In genomic region chrX:50073601-50074000, GRCh38 we compare ENCODE assay signal across 2 cellular contexts.
A peak's percentile ranks its signal among the peaks of the same experiment; 100 is the strongest.
TF ChIP-seq lines count a peak whose summit lies in the region.

No MANE protein-coding gene starts in this region.

TF ChIP-seq in liver, 16 proteins besides CTCF, POLR2A, EP300 and RAD21 (continued from another document):
- TF ChIP-seq GABPA (IDR thresholded peaks at IDR 0.05 in 1 of 2, conservative IDR thresholded peaks at IDR 0.05 in 1 of 2) (peak in 1 of 2 donors; percentile 12), MAX (IDR thresholded peaks at IDR 0.05) (no peak), REST (IDR thresholded peaks at IDR 0.05) (no peak), ATF3 (IDR thresholded peaks at IDR 0.05) (no peak)
TF ChIP-seq in liver: peak in this region for 8.

TF ChIP-seq in HepG2, 621 proteins besides CTCF, POLR2A, EP300 and RAD21 (continued from another document):
- no peak for TF ChIP-seq ZSCAN5A (CRISPR knock-in tag; IDR thresholded peaks at IDR 0.05; ENCODE audit: borderline replicate concordance)
- TF ChIP-seq GPBP1L1 (CRISPR knock-in tag; IDR thresholded peaks at IDR 0.05), result no peak
- no peak for TF ChIP-seq MYNN (CRISPR knock-in tag; IDR thresholded peaks at IDR 0.05; ENCODE audit: low read depth)
- TF ChIP-seq PPARG (CRISPR knock-in tag; conservative IDR thresholded peaks at IDR 0.05), result no peak
- TF ChIP-seq ZNF740 (CRISPR knock-in tag; IDR thresholded peaks at IDR 0.05), result no peak
- no peak for TF ChIP-seq ZBTB7B (CRISPR knock-in tag; IDR thresholded peaks at IDR 0.05)
- no peak for TF ChIP-seq TSC22D2 (CRISPR knock-in tag; IDR thresholded peaks at IDR 0.05; ENCODE audit: borderline replicate concordance)
- TF ChIP-seq ZNF737 (CRISPR knock-in tag; IDR thresholded peaks at IDR 0.05; ENCODE audit: borderline replicate concordance), result no peak
- TF ChIP-seq ZNF720 (CRISPR knock-in tag; IDR thresholded peaks at IDR 0.05), result no peak
